In the genomic region with DNA sequence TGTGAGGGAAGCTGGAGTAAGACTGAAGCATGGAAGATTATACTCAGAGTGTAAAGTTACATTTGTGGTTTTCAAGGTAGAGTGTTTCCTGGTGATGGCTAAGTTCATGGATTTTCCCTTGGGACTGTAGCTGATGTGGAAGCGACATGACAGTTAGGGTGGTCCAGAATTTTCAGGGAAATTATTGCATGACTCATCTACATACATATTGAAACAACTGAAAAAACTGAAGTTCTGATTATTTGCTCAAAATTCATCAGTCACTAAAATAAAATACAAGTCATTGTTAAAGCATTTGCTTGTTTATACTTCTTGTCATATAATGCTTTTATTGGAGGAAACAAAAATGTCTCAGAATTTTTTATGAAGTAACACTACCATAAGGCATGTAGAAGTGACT, we compare ENCODE assay signal across 24 cellular contexts.
DNase-seq lines count a peak whose midpoint lies in the region; ATAC-seq and TF ChIP-seq lines count a peak whose summit lies in the region.
"Had no signal": no experiment of that assay in that cellular context is flagged by ENCODE, and none has a peak within 500 bp of the region (broad histone marks: within the 10 kb centered on the region; RNA-seq: fewer than 3 reads in every experiment).

No MANE protein-coding gene starts in this region.

- POLR2A ChIA-PET in A673 (lab: Charles Lee; ENCODE audit: low non-redundant PET) = no interaction called here

- no peak overlapping the region for H2AFZ ChIP-seq in GM23248
- H2AFZ ChIP-seq: GM23338, neural progenitor cell had no signal

- H3K27ac ChIP-seq in A673 (ENCODE audit: low read depth, low read length, poor library complexity, severe bottlenecking) (no peak overlapping the region), GM23248 (peak overlapping the region; percentile 20)
- H3K27ac ChIP-seq: neural progenitor cell, right lobe of liver had no signal

- peaks cover 39% of the 10 kb centered on the region for H3F3A ChIP-seq in GM23248 (ENCODE audit: insufficient read depth)

- ATAC-seq in HG02588 (IDR thresholded peaks at IDR 0.05; ENCODE audit: unreplicated experiment) (no peak), GM21367 (IDR thresholded peaks at IDR 0.05; ENCODE audit: unreplicated experiment) (no peak), GM21723 (IDR thresholded peaks at IDR 0.05; ENCODE audit: unreplicated experiment) (no peak), HG03460 (IDR thresholded peaks at IDR 0.05; ENCODE audit: unreplicated experiment) (no peak)
- ATAC-seq: activated naive CD8-positive, alpha-beta T cell treated with anti-CD3 and anti-CD28 coated beads, Interleukin-2, amount 50 U/mL, for 24 hours; activated T-helper 17 cell treated with anti-CD3 and anti-CD28 coated beads, Interleukin-2, amount 50 U/mL, for 72 hours; GM23338; right lobe of liver had no signal

- peak overlapping the region; percentile 27 for H3K4me2 ChIP-seq in GM23248 (ENCODE audit: unreplicated experiment)
- H3K4me2 ChIP-seq: GM23338, neural progenitor cell had no signal

- H3K27me3 ChIP-seq in A673 (replicated peaks; ENCODE audit: insufficient read depth, low read depth, low read length, poor library complexity) (no peaks in the 10 kb centered on the region), GM23248 (replicated peaks; ENCODE audit: insufficient read depth) (no peaks in the 10 kb centered on the region)
- H3K27me3 ChIP-seq: neural progenitor cell, right lobe of liver had no signal

- 0% methylated on average over 1 of the region's 1 CpG for WGBS in GM23248 (ENCODE audit: low coverage in 1 of 2, low lambda C conversion rate in 2 of 2, missing lambda C conversion rate in 2 of 2), 2 experiments

- H3K9me3 ChIP-seq in A673 (ENCODE audit: low read depth, low read length, poor library complexity, severe bottlenecking) (no peaks in the 10 kb centered on the region), GM23248 (ENCODE audit: low read depth) (no peaks in the 10 kb centered on the region)
- H3K9me3 ChIP-seq: right lobe of liver had no signal

- no peaks in the 10 kb centered on the region for H3K36me3 ChIP-seq in A673 (ENCODE audit: insufficient read depth, low read length, poor library complexity, severe bottlenecking)
- no peaks in the 10 kb centered on the region for H3K36me3 ChIP-seq in GM23248 (ENCODE audit: low read depth)
- H3K36me3 ChIP-seq: neural progenitor cell, right lobe of liver had no signal

- TF ChIP-seq CTCF in A673 (conservative IDR thresholded peaks at IDR 0.05; ENCODE audit: low read depth, low read length) = no peak
- TF ChIP-seq CTCF in fibroblast of the aortic adventitia (IDR thresholded peaks at IDR 0.05; ENCODE audit: insufficient read depth, low read length) = no peak

- H3K4me1 ChIP-seq in A673 (ENCODE audit: insufficient read depth, low read length, poor library complexity, severe bottlenecking) (peaks cover 9% of the 10 kb centered on the region), GM23248 (ENCODE audit: insufficient read depth) (peaks cover 42% of the 10 kb centered on the region)
- H3K4me1 ChIP-seq: right lobe of liver had no signal

- intact Hi-C loops in A673 (cut with micrococcal nuclease; ENCODE audit: unreplicated experiment) = no loop called here

- H4K20me1 ChIP-seq in GM23248 (ENCODE audit: insufficient read depth) = no peaks in the 10 kb centered on the region

- H3K9ac ChIP-seq in GM23248 = no peak overlapping the region
- H3K9ac ChIP-seq: neural progenitor cell had no signal

- no peaks in the 10 kb centered on the region for H3K9me2 ChIP-seq in GM23248 (ENCODE audit: insufficient read depth)

- no peaks in the 10 kb centered on the region for H3K79me2 ChIP-seq in GM23248 (ENCODE audit: insufficient read depth)

- H3K4me3 ChIP-seq in A673 (ENCODE audit: low read depth, low read length, poor library complexity, severe bottlenecking) = no peak overlapping the region
- H3K4me3 ChIP-seq in GM23248 = no peak overlapping the region
- H3K4me3 ChIP-seq in fibroblast of the aortic adventitia (ENCODE audit: low read depth, low read length) = no peak overlapping the region
- H3K4me3 ChIP-seq: GM23338, neural progenitor cell, right lobe of liver had no signal

- CTCF ChIA-PET in A673 (lab: Charles Lee) = no interaction called here

- no TSS peak for BruUV-seq in A673 (replicated peaks; lab: Mats Ljungman, UMichigan)

- DNase-seq in A673 (ENCODE audit: low spot score) (peak; percentile 28), GM23248 (peak; percentile 59), RPMI7951 (ENCODE audit: low read depth) (peak; percentile 77), fibroblast of the aortic adventitia (ENCODE audit: low read depth) (peak; percentile 62)
- DNase-seq: activated CD4-positive, CD25-positive, alpha-beta regulatory T cell treated with anti-CD3 and anti-CD28 coated beads, Interleukin-2, amount 50 U/mL, for 72 hours; activated naive CD8-positive, alpha-beta T cell treated with anti-CD3 and anti-CD28 coated beads, Interleukin-2, amount 50 U/mL, for 24 hours; caudate nucleus; COR-L47; effector CD8-positive, alpha-beta T cell; GDM1; hippocampal formation; midbrain; NCI-H1417 treated with DMSO at 0.1 percent for 48 hours; NCI-H510A treated with DMSO at 0.1 percent for 48 hours; right lobe of liver; stimulated activated CD4-positive, alpha-beta T cell treated with anti-CD3 and anti-CD28 coated beads, Interleukin-2, amount 100 ng/mL, for 24 hours; T1000 had no signal

- in situ Hi-C loops in GM23248 (cut with MboI) = no loop called here
